In genomic region chr9:34587271-34587670, GRCh38 we compare ENCODE assay signal across 27 cellular contexts. TPM values are rescaled to one million over a fixed set of nuclear protein-coding genes. Genes with fewer than 3 reads are reported as not detected.
DNase-seq lines count a peak whose midpoint lies in the region; ATAC-seq and TF ChIP-seq lines count a peak whose summit lies in the region.
"Had no signal": no experiment of that assay in that cellular context is flagged by ENCODE, and none has a peak within 500 bp of the region (broad histone marks: within the 10 kb centered on the region; RNA-seq: fewer than 3 reads in every experiment).

No MANE protein-coding gene starts in this region.

- no peak for DNase-seq in CD4-positive, alpha-beta T cell
- no peak for DNase-seq in T-helper 17 cell
- DNase-seq in natural killer cell: no peak
- no peak for DNase-seq in NCI-H2227 treated with DMSO at 0.1 percent for 48 hours (lab: John Stamatoyannopoulos, UW)
- no peak for DNase-seq in aorta
- DNase-seq in iPS-NIHi11 (ENCODE audit: low spot score): no peak
- no peak for DNase-seq in NCI-H226
- DNase-seq: CD4-positive, CD25-positive, alpha-beta regulatory T cell; COR-L47; DMS53; GM23248; H9; Kasumi-1; NCI-H1105; NCI-H1436 treated with DMSO at 0.1 percent for 48 hours; NCI-H187 treated with DMSO at 0.1 percent for 48 hours; NCI-H2171 treated with DMSO at 0.1 percent for 48 hours; NCI-H446; NCI-H524 treated with DMSO at 0.1 percent for 48 hours; NCI-H774; PC-3 had no signal

- TF ChIP-seq CTCF in CD4-positive, alpha-beta T cell (IDR thresholded peaks at IDR 0.05): no peak
- TF ChIP-seq CTCF in natural killer cell (IDR thresholded peaks at IDR 0.05): no peak

- H3K4me1 ChIP-seq in neuron (ENCODE audit: insufficient read depth, low read length) (peaks cover 69% of the 10 kb centered on the region), aorta (ENCODE audit: control insufficient read depth in 1 of 2, insufficient read depth in 2 of 2, low read length in 2 of 2) (no peaks in the 10 kb centered on the region)

- H3K9me3 ChIP-seq in CD4-positive, alpha-beta T cell (ENCODE audit: control insufficient read depth, low read length): no peaks in the 10 kb centered on the region
- H3K9me3 ChIP-seq in T-helper 17 cell (ENCODE audit: control insufficient read depth, low read length, poor library complexity, severe bottlenecking) (no peaks in the 10 kb centered on the region), neuron (ENCODE audit: low read length) (no peaks in the 10 kb centered on the region), aorta (ENCODE audit: control insufficient read depth, low read length) (no peaks in the 10 kb centered on the region)
- H3K9me3 ChIP-seq: BLaER1 had no signal

- no peak overlapping the region for H3K27ac ChIP-seq in CD4-positive, alpha-beta T cell (ENCODE audit: low read depth, low read length)
- no peak overlapping the region for H3K27ac ChIP-seq in aorta (ENCODE audit: low read depth in 1 of 2, low read length in 2 of 2)
- H3K27ac ChIP-seq: BLaER1, GM23248 had no signal

- CTCF ChIA-PET in CD4-positive, alpha-beta T cell (lab: Charles Lee): no interaction called here

- H3K36me3 Mint-ChIP-seq in CD4-positive, alpha-beta T cell (ENCODE audit: low read depth): no peaks in the 10 kb centered on the region
- H3K36me3 Mint-ChIP-seq in T-helper 17 cell (ENCODE audit: low read depth) (peaks cover 11% of the 10 kb centered on the region), natural killer cell (no peaks in the 10 kb centered on the region)
- H3K36me3 Mint-ChIP-seq: CD4-positive, CD25-positive, alpha-beta regulatory T cell had no signal

- H2AFZ ChIP-seq in neuron (ENCODE audit: low read depth, low read length): no peak overlapping the region
- H2AFZ ChIP-seq: GM23248 had no signal

- peaks cover 90% of the 10 kb centered on the region for H3K27me3 Mint-ChIP-seq in CD4-positive, alpha-beta T cell
- H3K27me3 Mint-ChIP-seq in T-helper 17 cell: peaks cover 93% of the 10 kb centered on the region
- H3K27me3 Mint-ChIP-seq in natural killer cell (ENCODE audit: low read depth in 2 of 2): peaks cover 60 to 62% of the 10 kb centered on the region in 2 donors

- POLR2A ChIA-PET in CD4-positive, alpha-beta T cell (lab: Charles Lee): no interaction called here

- H3K27ac Mint-ChIP-seq in CD4-positive, alpha-beta T cell: no peak overlapping the region
- H3K27ac Mint-ChIP-seq in T-helper 17 cell (no peak overlapping the region), natural killer cell (no peak overlapping the region)
- H3K27ac Mint-ChIP-seq: CD4-positive, CD25-positive, alpha-beta regulatory T cell; H9 had no signal

- no peaks in the 10 kb centered on the region for H3K9me3 Mint-ChIP-seq in CD4-positive, alpha-beta T cell
- H3K9me3 Mint-ChIP-seq in natural killer cell: no peaks in the 10 kb centered on the region
- H3K9me3 Mint-ChIP-seq: H9 had no signal

- intact Hi-C loops in CD4-positive, alpha-beta T cell (cut with DNase I, micrococcal nuclease): no loop called here
- intact Hi-C loops in natural killer cell (cut with micrococcal nuclease) (no loop called here), aorta (cut with DNase I) (no loop called here)

- WGBS in aorta, 2 donors: 53 to 61% methylated on average over 2 of the region's 2 CpGs

- peak overlapping the region; percentile 74 for H3K4me3 Mint-ChIP-seq in CD4-positive, alpha-beta T cell
- H3K4me3 Mint-ChIP-seq in T-helper 17 cell (peak overlapping the region; percentile 31), natural killer cell (peak overlapping the region; percentile 21)
- H3K4me3 Mint-ChIP-seq: H9 had no signal

- peaks cover 20% of the 10 kb centered on the region for H3K4me1 Mint-ChIP-seq in CD4-positive, alpha-beta T cell (ENCODE audit: low read depth)
- H3K4me1 Mint-ChIP-seq in T-helper 17 cell (peaks cover 28% of the 10 kb centered on the region), natural killer cell (peaks cover 9 to 35% of the 10 kb centered on the region in 2 donors)

- H3K4me3 ChIP-seq in neuron (ENCODE audit: low read length): peak overlapping the region; percentile 61
- H3K4me3 ChIP-seq in aorta (ENCODE audit: low read length in 2 of 2): no peak overlapping the region
- H3K4me3 ChIP-seq: BLaER1, GM23248, K562 had no signal

- peaks cover 4% of the 10 kb centered on the region for H3K36me3 ChIP-seq in neuron (ENCODE audit: insufficient read depth, low read length)
- no peaks in the 10 kb centered on the region for H3K36me3 ChIP-seq in aorta (ENCODE audit: control insufficient read depth in 1 of 2, insufficient read depth in 2 of 2, low read length in 1 of 2)
- H3K36me3 ChIP-seq: BLaER1 had no signal

- ATAC-seq in CD4-positive, alpha-beta T cell (ENCODE audit: poor library complexity): no peak
- no peak for ATAC-seq in T-helper 17 cell
- no peak for ATAC-seq in natural killer cell
- no peak for ATAC-seq in aorta (ENCODE audit: low FRiP score)
- ATAC-seq: K562, PC-3 had no signal

- peaks cover 89% of the 10 kb centered on the region for H3K27me3 ChIP-seq in CD4-positive, alpha-beta T cell (ENCODE audit: control insufficient read depth, insufficient read depth, low read length)
- H3K27me3 ChIP-seq in neuron (ENCODE audit: insufficient read depth, low read length) (peaks cover 3% of the 10 kb centered on the region), aorta (ENCODE audit: control insufficient read depth in 1 of 2, insufficient read depth in 2 of 2, low read length in 1 of 2) (no peaks in the 10 kb centered on the region)

RNA-seq across cellular contexts. Expression of gene CNTFR, which starts 2.3 kb away (rescaled TPM):
- total RNA-seq in CD4-positive, alpha-beta T cell: not detected
- total RNA-seq in T-helper 17 cell: not detected
- total RNA-seq in natural killer cell: not detected
- 1 to 10 TPM; 4.2 to 9.9 TPM for total RNA-seq in aorta
- polyA plus RNA-seq in aorta: 1 to 10 TPM in 1 of 2 donors, under 1 TPM in 1; 0.10 to 1.4 TPM
- total RNA-seq: CD4-positive, CD25-positive, alpha-beta regulatory T cell; Daoy; GM23248; K562; PC-3 had no signal
- polyA plus RNA-seq: AG04450; CD4-positive, CD25-positive, alpha-beta regulatory T cell; GM23248; K562 had no signal

RNA-seq across cellular contexts. Expression of gene RPP25L, which starts 24.6 kb away (rescaled TPM):
- total RNA-seq in CD4-positive, alpha-beta T cell: 1 to 10 TPM; 4.6 to 5.7 TPM
- total RNA-seq in T-helper 17 cell (1 to 10 TPM; 8.3 to 9.0 TPM), natural killer cell (10 to 100 TPM in 1 of 3 donors, 1 to 10 TPM in 2; 9.3 to 15.0 (median 9.8) TPM), aorta (1 to 10 TPM; 6.0 to 9.8 TPM)
- polyA plus RNA-seq in aorta: 10 to 100 TPM; 16.2 to 17.3 TPM

RNA-seq across cellular contexts. Expression of gene DCTN3, which starts 33.0 kb away (rescaled TPM):
- total RNA-seq in CD4-positive, alpha-beta T cell: 10 to 100 TPM; 81.5 to 84.4 TPM
- total RNA-seq in T-helper 17 cell (10 to 100 TPM; 76.4 to 82.4 TPM), natural killer cell (100 to 1,000 TPM; 135 to 171 (median 147) TPM), aorta (10 to 100 TPM; 56.7 to 61.4 TPM)
- polyA plus RNA-seq in aorta: 100 to 1,000 TPM; 106 to 111 TPM

RNA-seq across cellular contexts. Expression of gene ARID3C, which starts 41.6 kb away (rescaled TPM):
- total RNA-seq in CD4-positive, alpha-beta T cell: under 1 TPM; 0.25 to 0.34 TPM
- total RNA-seq in T-helper 17 cell (under 1 TPM in 1 of 2 donors, not detected in 1; 0.27 TPM), natural killer cell (under 1 TPM in 2 of 3 donors, not detected in 1; 0.24 to 0.77 TPM), aorta (not detected)
- polyA plus RNA-seq in aorta: not detected
- total RNA-seq: CD4-positive, CD25-positive, alpha-beta regulatory T cell; Daoy; H9; K562; M059J; PC-3 had no signal
- polyA plus RNA-seq: AG04450; CD4-positive, CD25-positive, alpha-beta regulatory T cell; GM23248; K562 had no signal

RNA-seq across cellular contexts. Expression of gene SIGMAR1, which starts 50.3 kb away (rescaled TPM):
- 10 to 100 TPM; 11.7 to 12.1 TPM for total RNA-seq in CD4-positive, alpha-beta T cell
- 10 to 100 TPM; 30.2 to 39.4 TPM for total RNA-seq in T-helper 17 cell
- total RNA-seq in natural killer cell: 10 to 100 TPM; 22.1 to 29.8 (median 23.0) TPM
- 10 to 100 TPM; 31.8 to 42.9 TPM for total RNA-seq in aorta
- polyA plus RNA-seq in aorta: 10 to 100 TPM; 26.3 to 48.1 TPM

Comparison
In these comparisons a context has a peak if more than half of its experiments do, and no peak if none do; other contexts are left out.
1. H3K4me3 Mint-ChIP-seq: peak in every context shown above with its lines; median percentile 74 in CD4-positive, alpha-beta T cell; 31 in T-helper 17 cell; 21 in natural killer cell.
2. RNA of gene CNTFR, which starts 2.3 kb away (total RNA-seq): 4.2 to 9.9 TPM in aorta; not detected in CD4-positive, alpha-beta T cell, not detected in T-helper 17 cell and not detected in natural killer cell; every median in the first group is over 4 times any median in the second.